Comparison of ENCODE assay signal across 19 cellular contexts in genomic region chr3:39136533-39137434, GRCh38. TPM values are rescaled to one million over a fixed set of nuclear protein-coding genes. Genes with fewer than 3 reads are reported as not detected.
DNase-seq lines count a peak whose midpoint lies in the region; ATAC-seq and TF ChIP-seq lines count a peak whose summit lies in the region.
"Had no signal": no experiment of that assay in that cellular context is flagged by ENCODE, and none has a peak within 500 bp of the region (broad histone marks: within the 10 kb centered on the region; RNA-seq: fewer than 3 reads in every experiment).

No MANE protein-coding gene starts in this region.

- H2BK120ac ChIP-seq in mesendoderm (ENCODE audit: low read depth, low read length): no peak overlapping the region

- H3K4me1 ChIP-seq in RWPE2 (ENCODE audit: insufficient read depth, poor library complexity, severe bottlenecking) (peaks cover 18% of the 10 kb centered on the region), mesendoderm (ENCODE audit: control insufficient read depth, low read depth, low read length) (no peaks in the 10 kb centered on the region), hepatocyte (ENCODE audit: insufficient read depth) (peaks cover 31% of the 10 kb centered on the region)

- peak overlapping the region; percentile 80 for H3K23ac ChIP-seq in mesendoderm (ENCODE audit: low read length)

- TF ChIP-seq CTCF in GM13976 (IDR thresholded peaks at IDR 0.05; ENCODE audit: borderline replicate concordance, control extremely low read depth, extremely low read depth, insufficient read depth, missing control alignments) (no peak), RWPE2 (IDR thresholded peaks at IDR 0.05; ENCODE audit: poor library complexity, severe bottlenecking) (no peak), hepatocyte (IDR thresholded peaks at IDR 0.05; ENCODE audit: poor library complexity) (no peak)

- H3K4me2 ChIP-seq in mesendoderm (ENCODE audit: low read length): no peak overlapping the region
- no peak overlapping the region for H3K4me2 ChIP-seq in hepatocyte

- H2BK15ac ChIP-seq in mesendoderm (replicated peaks; ENCODE audit: low read depth): no peak overlapping the region

- H3K9me3 ChIP-seq in RWPE2 (ENCODE audit: severe bottlenecking) (no peaks in the 10 kb centered on the region), hepatocyte (ENCODE audit: low read depth) (no peaks in the 10 kb centered on the region)
- H3K9me3 ChIP-seq: Caco-2 had no signal

- no peak overlapping the region for H3K4ac ChIP-seq in mesendoderm (ENCODE audit: low read depth, low read length)

- no peak overlapping the region for H3K27ac ChIP-seq in RWPE2 (ENCODE audit: poor library complexity, severe bottlenecking)
- no peak overlapping the region for H3K27ac ChIP-seq in mesendoderm (ENCODE audit: low read depth, low read length)
- H3K27ac ChIP-seq in hepatocyte: no peak overlapping the region
- H3K27ac ChIP-seq: HL-60 had no signal

- in situ Hi-C loops in GM13976 (cut with MboI; ENCODE audit: low sequenced_read_pairs, unreplicated experiment): no loop called here

- peaks cover 3% of the 10 kb centered on the region for H3K79me1 ChIP-seq in mesendoderm (ENCODE audit: low read length)

- H4K5ac ChIP-seq in mesendoderm (ENCODE audit: low read length): no peak overlapping the region

- peaks cover under 1% of the 10 kb centered on the region; the same call in 1 of the 2 replicates for H3K36me3 ChIP-seq in RWPE2 (ENCODE audit: low read depth)
- H3K36me3 ChIP-seq in mesendoderm (ENCODE audit: control insufficient read depth, insufficient read depth, low read length): peaks cover 4% of the 10 kb centered on the region
- H3K36me3 ChIP-seq in hepatocyte (replicated peaks; ENCODE audit: insufficient read depth, low read depth): no peaks in the 10 kb centered on the region

- H2AFZ ChIP-seq in hepatocyte: no peak overlapping the region

- peak; percentile 23 for DNase-seq in GM13976 (ENCODE audit: low spot score)
- peak; percentile 49 for DNase-seq in RWPE2 (ENCODE audit: low spot score)
- DNase-seq in mesendoderm: no peak
- no peak for DNase-seq in hepatocyte (ENCODE audit: low spot score)
- DNase-seq in activated effector memory CD4-positive, alpha-beta T cell treated with anti-CD3 and anti-CD28 coated beads, Interleukin-2, amount 50 U/mL, for 16 hours: no peak
- DNase-seq: activated CD4-positive, alpha-beta memory T cell treated with anti-CD3 and anti-CD28 coated beads for 36 hours; activated naive CD8-positive, alpha-beta T cell treated with anti-CD3 and anti-CD28 coated beads, Interleukin-2, amount 10 ng/mL, durations not matched to agents 7 days and 5 days; Caco-2; HFFc6; MM.1S; NCI-H146; NCI-H69; SHP77; stimulated activated CD4-positive, alpha-beta T cell treated with anti-CD3 and anti-CD28 coated beads, Interleukin-2, amount 100 ng/mL, for 24 hours; T-helper 1 cell had no signal

- H3K9ac ChIP-seq in mesendoderm (ENCODE audit: low read length): no peak overlapping the region

- no peaks in the 10 kb centered on the region for H3K9me2 ChIP-seq in hepatocyte (replicated peaks; ENCODE audit: insufficient read depth)

- no peaks in the 10 kb centered on the region for H3K27me3 ChIP-seq in RWPE2 (ENCODE audit: insufficient read depth, poor library complexity, severe bottlenecking)
- no peaks in the 10 kb centered on the region for H3K27me3 ChIP-seq in mesendoderm (ENCODE audit: insufficient read depth, low read length, poor library complexity)
- no peaks in the 10 kb centered on the region for H3K27me3 ChIP-seq in hepatocyte

- H4K20me1 ChIP-seq in hepatocyte (ENCODE audit: insufficient read depth, poor library complexity, severe bottlenecking): peaks cover 12% of the 10 kb centered on the region

- no peaks in the 10 kb centered on the region for H3K79me2 ChIP-seq in mesendoderm (ENCODE audit: control insufficient read depth, insufficient read depth, low read length)
- H3K79me2 ChIP-seq in hepatocyte: peaks cover 2% of the 10 kb centered on the region

- no peak overlapping the region for H4K8ac ChIP-seq in mesendoderm (ENCODE audit: low read depth, low read length)

- no peak overlapping the region for H2BK5ac ChIP-seq in mesendoderm (ENCODE audit: low read length)

- no CpG with 5 or more reads among the region's 21 CpGs for WGBS in mesendoderm (ENCODE audit: extremely low coverage, insufficient coverage, low lambda C conversion rate)
- 90% methylated on average over 21 of the region's 21 CpGs for WGBS in hepatocyte (ENCODE audit: low lambda C conversion rate, missing lambda C conversion rate)

- peak overlapping the region; percentile 3 for H3K56ac ChIP-seq in mesendoderm (ENCODE audit: low read length)

- no peak overlapping the region for H2AK5ac ChIP-seq in mesendoderm (ENCODE audit: low read length)

- H3K18ac ChIP-seq in mesendoderm (ENCODE audit: low read length): no peak overlapping the region

- ATAC-seq in RWPE2 (ENCODE audit: low read depth) (no peak), GM19463 (IDR thresholded peaks at IDR 0.05; ENCODE audit: unreplicated experiment) (no peak)

- H3K4me3 ChIP-seq in RWPE2 (ENCODE audit: severe bottlenecking) (no peak overlapping the region), mesendoderm (ENCODE audit: low read length) (no peak overlapping the region), hepatocyte (no peak overlapping the region)

RNA-seq across cellular contexts. Expression of gene CSRNP1, which starts 16.6 kb away (rescaled TPM):
- 13.7 TPM for polyA plus RNA-seq in mesendoderm (2013, experiment 1 of 2)
- polyA plus RNA-seq in mesendoderm (2013, experiment 2 of 2): 13.9 TPM
- 71.6 and 78.7 TPM in 2 replicates for total RNA-seq in hepatocyte
- polyA plus RNA-seq in hepatocyte: 112 and 115 TPM in 2 replicates

RNA-seq across cellular contexts. Expression of gene TTC21A, which starts 29.3 kb away (rescaled TPM):
- 0.44 TPM for polyA plus RNA-seq in mesendoderm (2013, experiment 1 of 2)
- 0.39 TPM for polyA plus RNA-seq in mesendoderm (2013, experiment 2 of 2)
- 1.2 and 3.7 TPM in 2 replicates for total RNA-seq in hepatocyte
- 6.5 and 7.6 TPM in 2 replicates for polyA plus RNA-seq in hepatocyte

RNA-seq across cellular contexts. Expression of gene GORASP1, which starts 29.4 kb away (rescaled TPM):
- polyA plus RNA-seq in mesendoderm (2013, experiment 1 of 2): 12.0 TPM
- polyA plus RNA-seq in mesendoderm (2013, experiment 2 of 2): 12.0 TPM
- total RNA-seq in hepatocyte: 38.0 and 48.6 TPM in 2 replicates
- polyA plus RNA-seq in hepatocyte: 42.0 and 49.0 TPM in 2 replicates

RNA-seq across cellular contexts. Expression of gene XIRP1, which starts 55.6 kb away (rescaled TPM):
- polyA plus RNA-seq in mesendoderm (2013, experiment 1 of 2): 0.01 TPM
- polyA plus RNA-seq in mesendoderm (2013, experiment 2 of 2): 0.03 TPM
- 0.10 TPM in 1 of 2 replicates, not detected in the other for total RNA-seq in hepatocyte
- 1.4 TPM in 1 of 2 replicates, not detected in the other for polyA plus RNA-seq in hepatocyte
- total RNA-seq: activated naive CD8-positive, alpha-beta T cell treated with anti-CD3 and anti-CD28 coated beads, Interleukin-2, amount 10 ng/mL, durations not matched to agents 7 days and 5 days; Caco-2; Daoy; HFFc6; naive thymus-derived CD8-positive, alpha-beta T cell had no signal
- polyA plus RNA-seq: naive thymus-derived CD8-positive, alpha-beta T cell had no signal

Comparison
In these comparisons a context has a peak if more than half of its experiments do, and no peak if none do; other contexts are left out.
1. DNase-seq: peak in GM13976 (single experiment) and RWPE2 (single experiment); none in mesendoderm (single experiment), hepatocyte (single experiment) and activated effector memory CD4-positive, alpha-beta T cell treated with anti-CD3 and anti-CD28 coated beads, Interleukin-2, amount 50 U/mL, for 16 hours (single experiment).